Comparison of ENCODE assay signal across 1 cellular context in the genomic region with DNA sequence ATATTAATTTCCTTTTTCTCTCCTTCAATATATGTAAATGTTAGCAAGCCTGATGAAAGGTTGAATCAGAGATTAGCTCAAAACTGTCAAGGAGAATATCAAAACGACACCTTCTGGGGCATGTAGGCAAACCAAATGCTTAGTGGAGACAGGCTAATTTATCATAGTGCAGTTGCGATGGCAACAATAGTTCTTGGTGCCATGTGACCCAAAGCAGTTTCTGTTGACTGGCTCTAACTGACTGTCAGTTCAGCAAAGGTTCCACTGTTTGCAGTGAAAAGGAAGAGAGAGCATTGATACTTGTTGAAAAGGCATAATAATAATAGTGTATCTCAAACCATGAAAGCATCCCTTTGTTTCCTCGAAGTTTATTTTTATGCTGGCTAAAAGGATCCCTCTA.
TF ChIP-seq lines count a peak whose summit lies in the region.

No MANE protein-coding gene starts in this region.

TF ChIP-seq in H1, 55 proteins besides CTCF, POLR2A, EP300 and RAD21:
- no peak for TF ChIP-seq YY1 (IDR thresholded peaks at IDR 0.05; ENCODE audit: low read depth, low read length)
- TF ChIP-seq, protein P1, sequence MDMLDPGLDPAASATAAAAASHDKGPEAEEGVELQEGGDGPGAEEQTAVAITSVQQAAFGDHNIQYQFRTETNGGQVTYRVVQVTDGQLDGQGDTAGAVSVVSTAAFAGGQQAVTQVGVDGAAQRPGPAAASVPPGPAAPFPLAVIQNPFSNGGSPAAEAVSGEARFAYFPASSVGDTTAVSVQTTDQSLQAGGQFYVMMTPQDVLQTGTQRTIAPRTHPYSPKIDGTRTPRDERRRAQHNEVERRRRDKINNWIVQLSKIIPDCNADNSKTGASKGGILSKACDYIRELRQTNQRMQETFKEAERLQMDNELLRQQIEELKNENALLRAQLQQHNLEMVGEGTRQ (IDR thresholded peaks at IDR 0.05; ENCODE audit: low read length) = peak; percentile 32; the same call in 1 of the 2 replicates
